Comparison of ENCODE assay signal across 9 cellular contexts in genomic region chr6:41559655-41560439, GRCh38.
DNase-seq lines count a peak whose midpoint lies in the region; ATAC-seq and TF ChIP-seq lines count a peak whose summit lies in the region.
"Had no signal": no experiment of that assay in that cellular context is flagged by ENCODE, and none has a peak within 500 bp of the region (broad histone marks: within the 10 kb centered on the region; RNA-seq: fewer than 3 reads in every experiment).

No MANE protein-coding gene starts in this region.

- H2AFZ ChIP-seq in Loucy (ENCODE audit: low read length): no peak overlapping the region

- H3K36me3 ChIP-seq in DOHH2 (ENCODE audit: control insufficient read depth, low read length) (no peaks in the 10 kb centered on the region), Loucy (ENCODE audit: insufficient read depth, low read length) (no peaks in the 10 kb centered on the region; the same call in 1 of the 2 replicates), endocrine pancreas (ENCODE audit: control insufficient read depth, insufficient read depth, low read length) (no peaks in the 10 kb centered on the region), neutrophil (no peaks in the 10 kb centered on the region)

- H3K4me2 ChIP-seq in DOHH2 (ENCODE audit: low read length): peak overlapping the region; percentile 78
- H3K4me2 ChIP-seq in Loucy (ENCODE audit: low read depth, low read length, poor library complexity, severe bottlenecking): peak overlapping the region; percentile 96

- ATAC-seq in GM18511 (IDR thresholded peaks at IDR 0.05; ENCODE audit: unreplicated experiment) (no peak), GM18907 (IDR thresholded peaks at IDR 0.05; ENCODE audit: unreplicated experiment) (no peak), GM19328 (IDR thresholded peaks at IDR 0.05; ENCODE audit: unreplicated experiment) (no peak)

- no peaks in the 10 kb centered on the region for H3F3A ChIP-seq in DOHH2 (ENCODE audit: control insufficient read depth, insufficient read depth)
- no peaks in the 10 kb centered on the region for H3F3A ChIP-seq in Loucy (ENCODE audit: low read depth)

- H3K9me3 ChIP-seq in DOHH2 (ENCODE audit: control insufficient read depth, insufficient read depth, low read length): no peaks in the 10 kb centered on the region
- no peaks in the 10 kb centered on the region for H3K9me3 ChIP-seq in Loucy (ENCODE audit: insufficient read depth, low read depth, low read length)
- no peaks in the 10 kb centered on the region for H3K9me3 ChIP-seq in endocrine pancreas (ENCODE audit: control insufficient read depth, low read length)
- no peaks in the 10 kb centered on the region for H3K9me3 ChIP-seq in neutrophil

- no peak for DNase-seq in DMS 273 (lab: John Stamatoyannopoulos, UW; ENCODE audit: unreplicated experiment)
- DNase-seq: SHP77 had no signal

- H3K9me2 ChIP-seq in DOHH2 (replicated peaks; ENCODE audit: control insufficient read depth, low read length): no peaks in the 10 kb centered on the region
- H3K9me2 ChIP-seq in Loucy (replicated peaks; ENCODE audit: low read depth, low read length): no peaks in the 10 kb centered on the region

- peaks cover 28% of the 10 kb centered on the region for H3K4me1 ChIP-seq in DOHH2 (ENCODE audit: control insufficient read depth, low read length)
- peaks cover 54% of the 10 kb centered on the region for H3K4me1 ChIP-seq in Loucy (ENCODE audit: insufficient read depth, low read length, poor library complexity, severe bottlenecking)
- H3K4me1 ChIP-seq in endocrine pancreas (ENCODE audit: control insufficient read depth, insufficient read depth, low read length): peaks cover 16% of the 10 kb centered on the region
- peaks cover 14 to 15% of the 10 kb centered on the region in 2 experiments for H3K4me1 ChIP-seq in neutrophil (ENCODE audit: control insufficient read depth in 1 of 2, insufficient read depth in 1 of 2, low read depth in 1 of 2, low read length in 1 of 2)

- H3K79me2 ChIP-seq in DOHH2 (ENCODE audit: control insufficient read depth, low read length): peaks cover 16% of the 10 kb centered on the region
- peaks cover 74% of the 10 kb centered on the region for H3K79me2 ChIP-seq in Loucy (ENCODE audit: insufficient read depth, low read length)

- peak overlapping the region; percentile 85 for H3K9ac ChIP-seq in Loucy (ENCODE audit: low read depth, low read length, poor library complexity, severe bottlenecking)
- H3K9ac ChIP-seq in endocrine pancreas (ENCODE audit: control insufficient read depth, insufficient read depth, low read length): no peak overlapping the region

- 0 out of 2 replicates have a peak, but pooled peaks cover 16% of the 10 kb centered on the region for H4K20me1 ChIP-seq in DOHH2 (ENCODE audit: control insufficient read depth, insufficient read depth, low read depth, low read length)
- peaks cover 29% of the 10 kb centered on the region for H4K20me1 ChIP-seq in Loucy (ENCODE audit: insufficient read depth, low read length, poor library complexity, severe bottlenecking)

- H3K27me3 ChIP-seq in DOHH2 (ENCODE audit: control insufficient read depth, low read length): no peaks in the 10 kb centered on the region
- no peaks in the 10 kb centered on the region for H3K27me3 ChIP-seq in Loucy (ENCODE audit: insufficient read depth, low read length, poor library complexity, severe bottlenecking)
- H3K27me3 ChIP-seq in endocrine pancreas (ENCODE audit: control insufficient read depth, insufficient read depth, low read length): no peaks in the 10 kb centered on the region
- H3K27me3 ChIP-seq in neutrophil: peaks cover 54% of the 10 kb centered on the region

- no peak overlapping the region for H3K27ac ChIP-seq in DOHH2 (ENCODE audit: low read depth, low read length)
- no peak overlapping the region for H3K27ac ChIP-seq in neutrophil

- TF ChIP-seq CTCF in DOHH2 (IDR thresholded peaks at IDR 0.05; ENCODE audit: low read depth, low read length, poor library complexity, severe bottlenecking) (no peak), Loucy (conservative IDR thresholded peaks at IDR 0.05; ENCODE audit: low read length) (no peak), neutrophil (IDR thresholded peaks at IDR 0.05) (no peak)

- H3K4me3 ChIP-seq in DOHH2 (ENCODE audit: low read length) (peak overlapping the region; percentile 73), Loucy (ENCODE audit: low read length, poor library complexity, severe bottlenecking) (peak overlapping the region; percentile 91), endocrine pancreas (ENCODE audit: control insufficient read depth, insufficient read depth, low read length) (peak overlapping the region; percentile 11), neutrophil (ENCODE audit: low read depth in 1 of 2, low read length in 1 of 2) (peak overlapping the region; percentile 66 to 69)

Comparison
In these comparisons a context has a peak if more than half of its experiments do, and no peak if none do; other contexts are left out.
1. H3K4me3 ChIP-seq: peak in every context shown above with its lines; median percentile 91 in Loucy; 73 in DOHH2; 68 in neutrophil; 11 in endocrine pancreas.